In genomic region chr1:67367370-67368345, GRCh38 we compare ENCODE assay signal across 9 cellular contexts. TPM values are rescaled to one million over a fixed set of nuclear protein-coding genes. Genes with fewer than 3 reads are reported as not detected.
DNase-seq lines count a peak whose midpoint lies in the region; ATAC-seq, FAIRE-seq and TF ChIP-seq lines count a peak whose summit lies in the region.
"Had no signal": no experiment of that assay in that cellular context is flagged by ENCODE, and none has a peak within 500 bp of the region (broad histone marks: within the 10 kb centered on the region; RNA-seq: fewer than 3 reads in every experiment).

No MANE protein-coding gene starts in this region.

- DNase-seq in natural killer cell treated with Interleukin-12 subunit alpha and Interleukin-12 subunit beta and Interleukin-15 and Interleukin-18, amount 100 ng/mL, for 72 hours (ENCODE audit: low spot score) = no peak
- DNase-seq in natural killer cell = no peak
- no peak for DNase-seq in Panc1 (ENCODE audit: low read depth, low spot score)
- DNase-seq in heart left ventricle = peak in 4 of 5 donors; percentile 44 to 70 (median 56)
- peak; percentile 56 for DNase-seq in urothelium cell line (ENCODE audit: low spot score)
- no peak for DNase-seq in OCI-M1 (lab: John Stamatoyannopoulos, UW)
- no peak for DNase-seq in hippocampal formation (lab: John Stamatoyannopoulos, UW)
- DNase-seq in kidney glomerular epithelial cell (lab: John Stamatoyannopoulos, UW) = no peak

- no peak for TF ChIP-seq CTCF in natural killer cell (IDR thresholded peaks at IDR 0.05)
- no peak for TF ChIP-seq CTCF in Panc1 (IDR thresholded peaks at IDR 0.05)
- peak in 2 of 12 donors; percentile 19 to 28 for TF ChIP-seq CTCF in heart left ventricle (IDR thresholded peaks at IDR 0.05)

- H3K27ac Mint-ChIP-seq in natural killer cell treated with Interleukin-12 subunit alpha and Interleukin-12 subunit beta and Interleukin-15 and Interleukin-18, amount 100 ng/mL, for 72 hours = peak overlapping the region; percentile 38 to 43
- no peak overlapping the region for H3K27ac Mint-ChIP-seq in natural killer cell

- ATAC-seq in natural killer cell treated with Interleukin-12 subunit alpha and Interleukin-12 subunit beta and Interleukin-15 and Interleukin-18, amount 100 ng/mL, for 72 hours = no peak
- ATAC-seq in natural killer cell (no peak), Panc1 (peak; percentile 59; the same call in 1 of the 2 replicates), heart left ventricle (peak in 1 of 4 donors; percentile 53)
- ATAC-seq: activated naive CD4-positive, alpha-beta T cell treated with anti-CD3 and anti-CD28 coated beads, Interleukin-2, amount 50 U/mL, for 72 hours had no signal

- CTCF ChIA-PET in Panc1 (lab: Charles Lee) = interaction anchor here (0.6 kb wide), 1 partner anchor 133 kb away, joined by 3 read pairs; no protein-coding TSS in a partner anchor

- no peak overlapping the region for H3K4me3 ChIP-seq in Panc1 (ENCODE audit: low read depth in 2 of 2, low read length in 2 of 2)
- H3K4me3 ChIP-seq in heart left ventricle = no peak overlapping the region

- H3K9me3 ChIP-seq in Panc1 (ENCODE audit: control insufficient read depth, insufficient read depth, low read depth, low read length) = no peaks in the 10 kb centered on the region
- no peaks in the 10 kb centered on the region for H3K9me3 ChIP-seq in heart left ventricle

- no peaks in the 10 kb centered on the region for H3K9me3 Mint-ChIP-seq in natural killer cell treated with Interleukin-12 subunit alpha and Interleukin-12 subunit beta and Interleukin-15 and Interleukin-18, amount 100 ng/mL, for 72 hours
- H3K9me3 Mint-ChIP-seq in natural killer cell = no peaks in the 10 kb centered on the region
- H3K9me3 Mint-ChIP-seq: activated naive CD4-positive, alpha-beta T cell treated with anti-CD3 and anti-CD28 coated beads, Interleukin-2, amount 50 U/mL, for 72 hours had no signal

- 34 to 46% (median 42%) methylated on average over 8 of the region's 8 CpGs for WGBS in heart left ventricle, 4 donors

- H3K27me3 ChIP-seq in Panc1 (ENCODE audit: control insufficient read depth, insufficient read depth, low read length) = no peaks in the 10 kb centered on the region
- H3K27me3 ChIP-seq in heart left ventricle = no peaks in the 10 kb centered on the region

- peaks cover 15 to 29% of the 10 kb centered on the region in 2 donors for H3K4me1 Mint-ChIP-seq in natural killer cell treated with Interleukin-12 subunit alpha and Interleukin-12 subunit beta and Interleukin-15 and Interleukin-18, amount 100 ng/mL, for 72 hours (ENCODE audit: low read depth in 2 of 2)
- H3K4me1 Mint-ChIP-seq in natural killer cell = no peaks in the 10 kb centered on the region

- intact Hi-C loops in natural killer cell (cut with micrococcal nuclease) (no loop called here), Panc1 (cut with micrococcal nuclease; ENCODE audit: unreplicated experiment) (no loop called here), heart left ventricle (cut with DNase I) (no loop called here)

- H3K36me3 ChIP-seq in Panc1 (ENCODE audit: control insufficient read depth, insufficient read depth, low read length) (no peaks in the 10 kb centered on the region), heart left ventricle (no peaks in the 10 kb centered on the region)

- POLR2A ChIA-PET in Panc1 (lab: Charles Lee) = no interaction called here

- no TSS peak for BruUV-seq in Panc1 (replicated peaks; lab: Mats Ljungman, UMichigan)

- peaks cover 62% of the 10 kb centered on the region for H3K36me3 Mint-ChIP-seq in natural killer cell treated with Interleukin-12 subunit alpha and Interleukin-12 subunit beta and Interleukin-15 and Interleukin-18, amount 100 ng/mL, for 72 hours
- no peaks in the 10 kb centered on the region for H3K36me3 Mint-ChIP-seq in natural killer cell

- TF ChIP-seq POLR2A in heart left ventricle (IDR thresholded peaks at IDR 0.05) = no peak

- H3K27ac ChIP-seq in Panc1 (ENCODE audit: low read length) (no peak overlapping the region), heart left ventricle (no peak overlapping the region)

- no peaks in the 10 kb centered on the region for H3K27me3 Mint-ChIP-seq in natural killer cell treated with Interleukin-12 subunit alpha and Interleukin-12 subunit beta and Interleukin-15 and Interleukin-18, amount 100 ng/mL, for 72 hours
- no peaks in the 10 kb centered on the region for H3K27me3 Mint-ChIP-seq in natural killer cell (ENCODE audit: low read depth in 2 of 2)

- H3K4me1 ChIP-seq in Panc1 (ENCODE audit: control insufficient read depth, insufficient read depth, low read length) = no peaks in the 10 kb centered on the region
- peaks cover 0 to 6% (median 0%) of the 10 kb centered on the region in 12 donors for H3K4me1 ChIP-seq in heart left ventricle

- peak overlapping the region; percentile 34 for H3K4me3 Mint-ChIP-seq in natural killer cell treated with Interleukin-12 subunit alpha and Interleukin-12 subunit beta and Interleukin-15 and Interleukin-18, amount 100 ng/mL, for 72 hours
- H3K4me3 Mint-ChIP-seq in natural killer cell = no peak overlapping the region

- in situ Hi-C loops in Panc1 (cut with HindIII; ENCODE audit: low pct_unique_long_range_greater_than_20kb, low sequenced_read_pairs) = no loop called here

- no peak for FAIRE-seq in urothelium cell line (lab: Jason Lieb, UNC)

RNA-seq across cellular contexts. Expression of gene IL12RB2, which starts 60.0 kb away (rescaled TPM):
- 100 to 1,000 TPM; 265 to 317 TPM for total RNA-seq in natural killer cell treated with Interleukin-12 subunit alpha and Interleukin-12 subunit beta and Interleukin-15 and Interleukin-18, amount 100 ng/mL, for 72 hours
- 10 to 100 TPM; 18.2 to 51.2 (median 24.8) TPM for total RNA-seq in natural killer cell
- 0.26 TPM for total RNA-seq in Panc1 (2021; ENCODE audit: unreplicated experiment)
- not detected for polyA plus RNA-seq in Panc1 (2012; ENCODE audit: insufficient read length)
- total RNA-seq in heart left ventricle = 1 to 10 TPM in 2 of 9 donors, under 1 TPM in 5, not detected in 2; 0.25 to 1.9 (median 0.83) TPM
- under 1 TPM; 0.04 to 0.08 TPM for polyA plus RNA-seq in heart left ventricle

Comparison
In these comparisons a context has a peak if more than half of its experiments do, and no peak if none do; other contexts are left out.
1. H3K27ac Mint-ChIP-seq: peak in natural killer cell treated with Interleukin-12 subunit alpha and Interleukin-12 subunit beta and Interleukin-15 and Interleukin-18, amount 100 ng/mL, for 72 hours (2 of 2); none in natural killer cell (0 of 2).
2. DNase-seq: peak in heart left ventricle (4 of 5) and urothelium cell line (single experiment); none in natural killer cell treated with Interleukin-12 subunit alpha and Interleukin-12 subunit beta and Interleukin-15 and Interleukin-18, amount 100 ng/mL, for 72 hours (single experiment), natural killer cell (single experiment), Panc1 (single experiment), OCI-M1 (single experiment), hippocampal formation (0 of 2) and kidney glomerular epithelial cell (single experiment).
3. RNA of gene IL12RB2, which starts 60.0 kb away (total RNA-seq): 265 to 317 TPM in natural killer cell treated with Interleukin-12 subunit alpha and Interleukin-12 subunit beta and Interleukin-15 and Interleukin-18, amount 100 ng/mL, for 72 hours and 18.2 to 51.2 TPM in natural killer cell; 0.25 to 1.9 TPM in heart left ventricle and 0.26 TPM in Panc1 (single experiment); every median in the first group is over 4 times any median in the second.